ENCODE assay signal across 8 cellular contexts in genomic region chr13:60398949-60399589, GRCh38. TPM values are rescaled to one million over a fixed set of nuclear protein-coding genes. Genes with fewer than 3 reads are reported as not detected.
A peak's percentile ranks its signal among the peaks of the same experiment; 100 is the strongest.
DNase-seq lines count a peak whose midpoint lies in the region; ATAC-seq and TF ChIP-seq lines count a peak whose summit lies in the region.

No MANE protein-coding gene starts in this region.

- H3K4me1 ChIP-seq in BLaER1 (peaks cover 24% of the 10 kb centered on the region), KMS-11 (ENCODE audit: low read depth, poor library complexity, severe bottlenecking) (peaks cover 24% of the 10 kb centered on the region)
- peaks cover 15 to 20% of the 10 kb centered on the region in 2 donors for H3K4me1 ChIP-seq in naive thymus-derived CD4-positive, alpha-beta T cell (ENCODE audit: control insufficient read depth in 2 of 2, insufficient read depth in 2 of 2, low read length in 2 of 2)

- ATAC-seq in naive thymus-derived CD4-positive, alpha-beta T cell, result no peak
- ATAC-seq in HG03135 (IDR thresholded peaks at IDR 0.05; ENCODE audit: unreplicated experiment) (no peak), HG03108 (IDR thresholded peaks at IDR 0.05; ENCODE audit: unreplicated experiment) (no peak)

- TF ChIP-seq CTCF in KMS-11 (conservative IDR thresholded peaks at IDR 0.05; ENCODE audit: low read depth, low read length) (no peak), MCF 10A (IDR thresholded peaks at IDR 0.05; ENCODE audit: unreplicated experiment) (no peak)

- H3K4me1 Mint-ChIP-seq in MCF 10A (ENCODE audit: insufficient read depth, unreplicated experiment), result peaks cover 18% of the 10 kb centered on the region
- peaks cover 25 to 67% (median 47%) of the 10 kb centered on the region in 7 donors for H3K4me1 Mint-ChIP-seq in naive thymus-derived CD4-positive, alpha-beta T cell

- peak overlapping the region; percentile 80 for H3K4me3 Mint-ChIP-seq in MCF 10A (ENCODE audit: unreplicated experiment)
- H3K4me3 Mint-ChIP-seq in naive thymus-derived CD4-positive, alpha-beta T cell, result peak overlapping the region; percentile 53 to 98 (median 90)

- POLR2A ChIA-PET in MCF 10A (lab: Yijun Ruan, JAX), result interaction anchor here (1.2 to 1.3 kb wide), 3 partner anchors 8 to 35 kb away, joined by 3 to 5 read pairs (median 3); no protein-coding TSS in a partner anchor
- POLR2A ChIA-PET in naive thymus-derived CD4-positive, alpha-beta T cell (lab: Charles Lee), result no interaction called here

- H4K20me1 ChIP-seq in BLaER1 (no peaks in the 10 kb centered on the region), KMS-11 (ENCODE audit: insufficient read depth) (no peaks in the 10 kb centered on the region)

- H3K27me3 ChIP-seq in BLaER1 (no peaks in the 10 kb centered on the region), KMS-11 (ENCODE audit: insufficient read depth, low read depth) (no peaks in the 10 kb centered on the region)
- H3K27me3 ChIP-seq in naive thymus-derived CD4-positive, alpha-beta T cell (ENCODE audit: control insufficient read depth in 2 of 2, insufficient read depth in 2 of 2, low read length in 2 of 2), result no peaks in the 10 kb centered on the region

- CTCF ChIA-PET in MCF 10A (lab: Yijun Ruan, JAX), result interaction anchor here (1.9 kb wide), 1 partner anchor 8 kb away, joined by 6 read pairs; no protein-coding TSS in a partner anchor
- CTCF ChIA-PET in naive thymus-derived CD4-positive, alpha-beta T cell (lab: Charles Lee), result no interaction called here

- H3K27ac Mint-ChIP-seq in MCF 10A (ENCODE audit: low read depth, unreplicated experiment), result peak overlapping the region; percentile 88
- peak overlapping the region in 8 of 9 donors; percentile 18 to 95 (median 83) for H3K27ac Mint-ChIP-seq in naive thymus-derived CD4-positive, alpha-beta T cell

- H3K27me3 Mint-ChIP-seq in MCF 10A (ENCODE audit: insufficient read depth, unreplicated experiment), result no peaks in the 10 kb centered on the region
- H3K27me3 Mint-ChIP-seq in naive thymus-derived CD4-positive, alpha-beta T cell, result no peaks in the 10 kb centered on the region

- no TSS peak for BruUV-seq in MCF 10A (replicated peaks; lab: Mats Ljungman, UMichigan)

- intact Hi-C loops in MCF 10A (cut with micrococcal nuclease), result loop anchor here (10.0 kb wide), 1 partner anchor 234 kb away; the partner anchor contains the start of gene DIAPH3
- intact Hi-C loops in naive thymus-derived CD4-positive, alpha-beta T cell (cut with micrococcal nuclease), result no loop called here

- H3K9me3 Mint-ChIP-seq in MCF 10A (ENCODE audit: unreplicated experiment), result no peaks in the 10 kb centered on the region
- H3K9me3 Mint-ChIP-seq in naive thymus-derived CD4-positive, alpha-beta T cell, result peaks cover 0 to 5% (median 0%) of the 10 kb centered on the region in 11 donors

- peaks cover 19% of the 10 kb centered on the region for H3K79me2 ChIP-seq in KMS-11 (ENCODE audit: insufficient read depth, low read depth)

- H3K36me3 Mint-ChIP-seq in MCF 10A (ENCODE audit: insufficient read depth, unreplicated experiment), result no peaks in the 10 kb centered on the region
- H3K36me3 Mint-ChIP-seq in naive thymus-derived CD4-positive, alpha-beta T cell, result peaks cover 0 to 3% (median 3%) of the 10 kb centered on the region in 5 donors

- H3K4me3 ChIP-seq in BLaER1 (peak overlapping the region; percentile 83; the same call in 1 of the 2 replicates), KMS-11 (IDR thresholded peaks at IDR 0.05; ENCODE audit: insufficient read depth, low read depth, low read length) (no peak overlapping the region)
- peak overlapping the region; percentile 51 for H3K4me3 ChIP-seq in naive thymus-derived CD4-positive, alpha-beta T cell (ENCODE audit: low read length)

- no peaks in the 10 kb centered on the region for H3K36me3 ChIP-seq in BLaER1
- no peaks in the 10 kb centered on the region for H3K36me3 ChIP-seq in KMS-11 (ENCODE audit: insufficient read depth)
- peaks cover 0 to 3% (median 0%) of the 10 kb centered on the region in 3 experiments for H3K36me3 ChIP-seq in naive thymus-derived CD4-positive, alpha-beta T cell (ENCODE audit: control insufficient read depth in 2 of 3, insufficient read depth in 3 of 3, low read length in 3 of 3)

- H3K9ac ChIP-seq in BLaER1 (peak overlapping the region; percentile 98; the same call in 1 of the 2 replicates), KMS-11 (no peak overlapping the region; the same call in 1 of the 2 replicates)

- DNase-seq in MCF 10A (ENCODE audit: unreplicated experiment) (peak; percentile 27), NCI-H524 (lab: John Stamatoyannopoulos, UW) (no peak), substantia nigra (lab: John Stamatoyannopoulos, UW) (no peak)
- DNase-seq in naive thymus-derived CD4-positive, alpha-beta T cell, result no peak

- H3K9me3 ChIP-seq in BLaER1, result no peaks in the 10 kb centered on the region
- H3K9me3 ChIP-seq in naive thymus-derived CD4-positive, alpha-beta T cell (ENCODE audit: control insufficient read depth in 2 of 3, low read length in 3 of 3), result no peaks in the 10 kb centered on the region

- H3K4me2 ChIP-seq in BLaER1 (peak overlapping the region; percentile 83), KMS-11 (peak overlapping the region; percentile 74)

- no peak overlapping the region for H2AFZ ChIP-seq in KMS-11 (ENCODE audit: low read depth)

- H3K27ac ChIP-seq in BLaER1 (peak overlapping the region; percentile 98; the same call in 1 of the 2 replicates), KMS-11 (peak overlapping the region; percentile 87; the same call in 1 of the 2 replicates), substantia nigra (ENCODE audit: low read depth, low read length, poor library complexity, severe bottlenecking) (no peak overlapping the region)
- H3K27ac ChIP-seq in naive thymus-derived CD4-positive, alpha-beta T cell (ENCODE audit: low read depth, low read length), result no peak overlapping the region

RNA-seq across cellular contexts. Expression of gene TDRD3, which starts 2.0 kb away (rescaled TPM):
- 13.6 and 21.4 TPM in 2 replicates for total RNA-seq in MCF 10A (2022)
- total RNA-seq in naive thymus-derived CD4-positive, alpha-beta T cell, result 10 to 100 TPM; 24.7 to 33.6 (median 27.2) TPM
- 1 to 10 TPM; 8.3 to 8.7 TPM for polyA plus RNA-seq in naive thymus-derived CD4-positive, alpha-beta T cell

Comparison
In these comparisons a context has a peak if more than half of its experiments do, and no peak if none do; other contexts are left out.
1. H3K27ac ChIP-seq: peak in BLaER1 (single experiment) and KMS-11 (single experiment); none in naive thymus-derived CD4-positive, alpha-beta T cell (single experiment) and substantia nigra (single experiment).